ENCODE assay signal across 2 cellular contexts in the genomic region with DNA sequence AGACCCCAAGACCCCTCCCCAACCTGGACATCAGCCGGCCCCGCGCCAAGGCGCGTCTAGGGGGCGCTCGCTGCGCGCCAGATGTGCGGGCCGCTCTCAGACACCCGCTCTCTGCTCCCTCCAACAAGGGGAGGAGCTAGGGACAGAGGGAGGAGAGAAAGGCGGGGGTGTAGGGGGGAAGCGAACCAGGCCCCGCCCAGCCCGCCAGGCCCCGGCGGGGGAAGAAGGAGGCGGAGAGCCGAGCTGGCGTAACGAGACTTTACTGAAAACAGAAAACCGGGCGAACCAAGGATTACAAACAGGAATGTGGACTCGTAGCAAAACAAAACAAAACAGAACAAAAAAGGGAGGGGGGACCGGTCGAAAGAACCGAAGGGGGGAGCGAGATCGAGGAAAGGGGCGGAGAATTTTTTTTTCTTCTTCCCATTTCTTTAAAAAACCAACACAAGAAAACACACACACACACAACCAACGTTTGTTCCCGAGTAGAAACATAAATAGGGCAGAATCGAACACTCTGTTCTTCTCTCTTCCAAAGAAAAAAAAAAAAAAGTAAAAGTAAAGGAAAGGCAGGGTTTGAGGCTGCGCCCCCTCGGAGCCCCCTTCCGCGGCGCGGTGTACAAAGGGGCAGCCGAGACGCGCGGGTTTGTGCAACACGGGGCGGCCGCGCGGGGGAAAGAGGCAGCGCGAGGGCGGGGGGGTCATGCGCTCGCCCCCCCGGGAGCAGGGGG.
TF ChIP-seq lines count a peak whose summit lies in the region.

No MANE protein-coding gene starts in this region.

TF ChIP-seq in HCT116, 20 proteins besides CTCF, POLR2A, EP300 and RAD21:
- TF ChIP-seq SRF (IDR thresholded peaks at IDR 0.05; ENCODE audit: low read depth) (no peak), EZH2phosphoT487 (IDR thresholded peaks at IDR 0.05; ENCODE audit: borderline replicate concordance) (no peak), TCF7L2 (IDR thresholded peaks at IDR 0.05; ENCODE audit: borderline replicate concordance, extremely low read depth, insufficient read depth, insufficient read length) (peak; percentile 33), ELF1 (IDR thresholded peaks at IDR 0.05; ENCODE audit: borderline replicate concordance, low read depth) (no peak), JUND (IDR thresholded peaks at IDR 0.05) (peak; percentile 30; the same call in 1 of the 2 replicates), YY1 (IDR thresholded peaks at IDR 0.05; ENCODE audit: extremely low read depth, insufficient replicate concordance, low read depth, low read length) (peak; percentile 54), ZNF274 (IDR thresholded peaks at IDR 0.05; ENCODE audit: low read depth, low read length) (no peak), SP1 (IDR thresholded peaks at IDR 0.05; ENCODE audit: low read depth) (peak; percentile 54), SIN3A (IDR thresholded peaks at IDR 0.05; ENCODE audit: low read depth) (peak; percentile 71; the same call in 1 of the 2 replicates), EGR1 (IDR thresholded peaks at IDR 0.05; ENCODE audit: low read depth) (peak; percentile 93), CBX3 (IDR thresholded peaks at IDR 0.05; ENCODE audit: low read depth) (peak; percentile 32; the same call in 1 of the 2 replicates), POLR2AphosphoS5 (IDR thresholded peaks at IDR 0.05; ENCODE audit: low read depth, low read length) (peak; percentile 55), FOSL1 (IDR thresholded peaks at IDR 0.05; ENCODE audit: low read depth) (no peak)
- TF ChIP-seq, protein P1, sequence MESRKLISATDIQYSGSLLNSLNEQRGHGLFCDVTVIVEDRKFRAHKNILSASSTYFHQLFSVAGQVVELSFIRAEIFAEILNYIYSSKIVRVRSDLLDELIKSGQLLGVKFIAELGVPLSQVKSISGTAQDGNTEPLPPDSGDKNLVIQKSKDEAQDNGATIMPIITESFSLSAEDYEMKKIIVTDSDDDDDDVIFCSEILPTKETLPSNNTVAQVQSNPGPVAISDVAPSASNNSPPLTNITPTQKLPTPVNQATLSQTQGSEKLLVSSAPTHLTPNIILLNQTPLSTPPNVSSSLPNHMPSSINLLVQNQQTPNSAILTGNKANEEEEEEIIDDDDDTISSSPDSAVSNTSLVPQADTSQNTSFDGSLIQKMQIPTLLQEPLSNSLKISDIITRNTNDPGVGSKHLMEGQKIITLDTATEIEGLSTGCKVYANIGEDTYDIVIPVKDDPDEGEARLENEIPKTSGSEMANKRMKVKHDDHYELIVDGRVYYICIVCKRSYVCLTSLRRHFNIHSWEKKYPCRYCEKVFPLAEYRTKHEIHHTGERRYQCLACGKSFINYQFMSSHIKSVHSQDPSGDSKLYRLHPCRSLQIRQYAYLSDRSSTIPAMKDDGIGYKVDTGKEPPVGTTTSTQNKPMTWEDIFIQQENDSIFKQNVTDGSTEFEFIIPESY (IDR thresholded peaks at IDR 0.05; ENCODE audit: extremely low read depth, insufficient replicate concordance, low read length): peak; percentile 25
- TF ChIP-seq, protein P2, sequence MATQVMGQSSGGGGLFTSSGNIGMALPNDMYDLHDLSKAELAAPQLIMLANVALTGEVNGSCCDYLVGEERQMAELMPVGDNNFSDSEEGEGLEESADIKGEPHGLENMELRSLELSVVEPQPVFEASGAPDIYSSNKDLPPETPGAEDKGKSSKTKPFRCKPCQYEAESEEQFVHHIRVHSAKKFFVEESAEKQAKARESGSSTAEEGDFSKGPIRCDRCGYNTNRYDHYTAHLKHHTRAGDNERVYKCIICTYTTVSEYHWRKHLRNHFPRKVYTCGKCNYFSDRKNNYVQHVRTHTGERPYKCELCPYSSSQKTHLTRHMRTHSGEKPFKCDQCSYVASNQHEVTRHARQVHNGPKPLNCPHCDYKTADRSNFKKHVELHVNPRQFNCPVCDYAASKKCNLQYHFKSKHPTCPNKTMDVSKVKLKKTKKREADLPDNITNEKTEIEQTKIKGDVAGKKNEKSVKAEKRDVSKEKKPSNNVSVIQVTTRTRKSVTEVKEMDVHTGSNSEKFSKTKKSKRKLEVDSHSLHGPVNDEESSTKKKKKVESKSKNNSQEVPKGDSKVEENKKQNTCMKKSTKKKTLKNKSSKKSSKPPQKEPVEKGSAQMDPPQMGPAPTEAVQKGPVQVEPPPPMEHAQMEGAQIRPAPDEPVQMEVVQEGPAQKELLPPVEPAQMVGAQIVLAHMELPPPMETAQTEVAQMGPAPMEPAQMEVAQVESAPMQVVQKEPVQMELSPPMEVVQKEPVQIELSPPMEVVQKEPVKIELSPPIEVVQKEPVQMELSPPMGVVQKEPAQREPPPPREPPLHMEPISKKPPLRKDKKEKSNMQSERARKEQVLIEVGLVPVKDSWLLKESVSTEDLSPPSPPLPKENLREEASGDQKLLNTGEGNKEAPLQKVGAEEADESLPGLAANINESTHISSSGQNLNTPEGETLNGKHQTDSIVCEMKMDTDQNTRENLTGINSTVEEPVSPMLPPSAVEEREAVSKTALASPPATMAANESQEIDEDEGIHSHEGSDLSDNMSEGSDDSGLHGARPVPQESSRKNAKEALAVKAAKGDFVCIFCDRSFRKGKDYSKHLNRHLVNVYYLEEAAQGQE (IDR thresholded peaks at IDR 0.05; ENCODE audit: low read depth): no peak

TF ChIP-seq in GM12878, 131 proteins besides CTCF, POLR2A, EP300 and RAD21 (continues in another document):
- TF ChIP-seq GATAD2B (conservative IDR thresholded peaks at IDR 0.05; ENCODE audit: low read depth) (no peak; the same call in 1 of the 2 replicates), RFX5 (IDR thresholded peaks at IDR 0.05; ENCODE audit: low read depth, low read length) (no peak), SMARCA5 (IDR thresholded peaks at IDR 0.05) (peak; percentile 95), NR2F1 (conservative IDR thresholded peaks at IDR 0.05) (peak; percentile 32; the same call in 1 of the 2 replicates), JUNB (IDR thresholded peaks at IDR 0.05) (no peak), CREM (IDR thresholded peaks at IDR 0.05; ENCODE audit: low read depth) (0 out of 2 replicates have a peak, but pooled peaks have one; percentile 45), POLR2AphosphoS2 (IDR thresholded peaks at IDR 0.05; ENCODE audit: low read depth, low read length) (peak; percentile 12; the same call in 1 of the 2 replicates), STAT3 (IDR thresholded peaks at IDR 0.05; ENCODE audit: low read depth, low read length) (no peak), WRNIP1 (IDR thresholded peaks at IDR 0.05; ENCODE audit: borderline replicate concordance, low read depth, low read length) (no peak), TBL1XR1 (IDR thresholded peaks at IDR 0.05; ENCODE audit: low read depth, low read length) (peak; percentile 35), CBX3 (IDR thresholded peaks at IDR 0.05; ENCODE audit: borderline replicate concordance, low read depth) (no peak), STAT1 (conservative IDR thresholded peaks at IDR 0.05) (0 out of 2 replicates have a peak, but pooled peaks have one; percentile 16), NFIC (IDR thresholded peaks at IDR 0.05; ENCODE audit: low read depth, low read length) (0 out of 2 replicates have a peak, but pooled peaks have one; percentile 35), MEF2B (IDR thresholded peaks at IDR 0.05; ENCODE audit: partially characterized antibody, poor library complexity, severe bottlenecking) (no peak), RAD51 (IDR thresholded peaks at IDR 0.05) (peak; percentile 38; the same call in 1 of the 2 replicates), SUZ12 (IDR thresholded peaks at IDR 0.05; ENCODE audit: unreplicated experiment) (no peak), HDGF (IDR thresholded peaks at IDR 0.05) (peak; percentile 79; the same call in 1 of the 2 replicates), PML (IDR thresholded peaks at IDR 0.05; ENCODE audit: low read length) (peak; percentile 60), ZNF217 (IDR thresholded peaks at IDR 0.05) (no peak), ZNF274 (IDR thresholded peaks at IDR 0.05; ENCODE audit: insufficient read depth, insufficient read length) (no peak), KDM1A (IDR thresholded peaks at IDR 0.05; ENCODE audit: borderline replicate concordance) (no peak), TAF1 (IDR thresholded peaks at IDR 0.05; ENCODE audit: borderline replicate concordance, low read depth, low read length) (peak; percentile 66), SP1 (IDR thresholded peaks at IDR 0.05; ENCODE audit: low read depth, low read length) (peak; percentile 41), ZBED1 (IDR thresholded peaks at IDR 0.05; ENCODE audit: borderline replicate concordance) (no peak), SMAD1 (IDR thresholded peaks at IDR 0.05; ENCODE audit: low read depth, partially characterized antibody) (peak; percentile 96), IKZF1 (conservative IDR thresholded peaks at IDR 0.05) (no peak), TCF3 (IDR thresholded peaks at IDR 0.05; ENCODE audit: borderline replicate concordance, insufficient read depth, low read depth, low read length) (peak; percentile 80), ATF7 (IDR thresholded peaks at IDR 0.05; ENCODE audit: low read depth) (peak; percentile 76), BMI1 (IDR thresholded peaks at IDR 0.05; ENCODE audit: borderline replicate concordance) (no peak; the same call in 1 of the 2 replicates), EED (IDR thresholded peaks at IDR 0.05; ENCODE audit: low read depth) (peak; percentile 14; the same call in 1 of the 2 replicates), NBN (IDR thresholded peaks at IDR 0.05) (peak; percentile 94), IKZF2 (IDR thresholded peaks at IDR 0.05) (peak in 1 of 2 experiments; percentile 68; a peak in 2 of 4 replicates), BHLHE40 (IDR thresholded peaks at IDR 0.05; ENCODE audit: borderline replicate concordance in 1 of 2, low read depth in 2 of 2, low read length in 1 of 2) (peak; percentile 46 to 48; a peak in 1 of 4 replicates), PAX5 (IDR thresholded peaks at IDR 0.05; ENCODE audit: borderline replicate concordance, low read depth, low read length) (0 out of 2 replicates have a peak, but pooled peaks have one; percentile 46), EGR1 (IDR thresholded peaks at IDR 0.05; ENCODE audit: borderline replicate concordance in 1 of 2, low read depth in 2 of 2, low read length in 2 of 2) (peak in 1 of 2 experiments; percentile 94; a peak in 2 of 3 replicates), ZNF207 (IDR thresholded peaks at IDR 0.05; ENCODE audit: borderline replicate concordance) (peak; percentile 58; the same call in 1 of the 2 replicates), IRF4 (IDR thresholded peaks at IDR 0.05; ENCODE audit: low read depth, low read length) (no peak)
- TF ChIP-seq, protein P3, sequence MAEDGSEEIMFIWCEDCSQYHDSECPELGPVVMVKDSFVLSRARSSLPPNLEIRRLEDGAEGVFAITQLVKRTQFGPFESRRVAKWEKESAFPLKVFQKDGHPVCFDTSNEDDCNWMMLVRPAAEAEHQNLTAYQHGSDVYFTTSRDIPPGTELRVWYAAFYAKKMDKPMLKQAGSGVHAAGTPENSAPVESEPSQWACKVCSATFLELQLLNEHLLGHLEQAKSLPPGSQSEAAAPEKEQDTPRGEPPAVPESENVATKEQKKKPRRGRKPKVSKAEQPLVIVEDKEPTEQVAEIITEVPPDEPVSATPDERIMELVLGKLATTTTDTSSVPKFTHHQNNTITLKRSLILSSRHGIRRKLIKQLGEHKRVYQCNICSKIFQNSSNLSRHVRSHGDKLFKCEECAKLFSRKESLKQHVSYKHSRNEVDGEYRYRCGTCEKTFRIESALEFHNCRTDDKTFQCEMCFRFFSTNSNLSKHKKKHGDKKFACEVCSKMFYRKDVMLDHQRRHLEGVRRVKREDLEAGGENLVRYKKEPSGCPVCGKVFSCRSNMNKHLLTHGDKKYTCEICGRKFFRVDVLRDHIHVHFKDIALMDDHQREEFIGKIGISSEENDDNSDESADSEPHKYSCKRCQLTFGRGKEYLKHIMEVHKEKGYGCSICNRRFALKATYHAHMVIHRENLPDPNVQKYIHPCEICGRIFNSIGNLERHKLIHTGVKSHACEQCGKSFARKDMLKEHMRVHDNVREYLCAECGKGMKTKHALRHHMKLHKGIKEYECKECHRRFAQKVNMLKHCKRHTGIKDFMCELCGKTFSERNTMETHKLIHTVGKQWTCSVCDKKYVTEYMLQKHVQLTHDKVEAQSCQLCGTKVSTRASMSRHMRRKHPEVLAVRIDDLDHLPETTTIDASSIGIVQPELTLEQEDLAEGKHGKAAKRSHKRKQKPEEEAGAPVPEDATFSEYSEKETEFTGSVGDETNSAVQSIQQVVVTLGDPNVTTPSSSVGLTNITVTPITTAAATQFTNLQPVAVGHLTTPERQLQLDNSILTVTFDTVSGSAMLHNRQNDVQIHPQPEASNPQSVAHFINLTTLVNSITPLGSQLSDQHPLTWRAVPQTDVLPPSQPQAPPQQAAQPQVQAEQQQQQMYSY (CRISPR knock-in tag; IDR thresholded peaks at IDR 0.05): no peak
- TF ChIP-seq, protein P4, sequence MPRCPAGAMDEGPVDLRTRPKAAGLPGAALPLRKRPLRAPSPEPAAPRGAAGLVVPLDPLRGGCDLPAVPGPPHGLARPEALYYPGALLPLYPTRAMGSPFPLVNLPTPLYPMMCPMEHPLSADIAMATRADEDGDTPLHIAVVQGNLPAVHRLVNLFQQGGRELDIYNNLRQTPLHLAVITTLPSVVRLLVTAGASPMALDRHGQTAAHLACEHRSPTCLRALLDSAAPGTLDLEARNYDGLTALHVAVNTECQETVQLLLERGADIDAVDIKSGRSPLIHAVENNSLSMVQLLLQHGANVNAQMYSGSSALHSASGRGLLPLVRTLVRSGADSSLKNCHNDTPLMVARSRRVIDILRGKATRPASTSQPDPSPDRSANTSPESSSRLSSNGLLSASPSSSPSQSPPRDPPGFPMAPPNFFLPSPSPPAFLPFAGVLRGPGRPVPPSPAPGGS (IDR thresholded peaks at IDR 0.05; ENCODE audit: borderline replicate concordance, insufficient read depth, low read depth, low read length, poor library complexity, severe bottlenecking): peak; percentile 22
- TF ChIP-seq, protein P1 (IDR thresholded peaks at IDR 0.05): no peak
- TF ChIP-seq, protein P5, sequence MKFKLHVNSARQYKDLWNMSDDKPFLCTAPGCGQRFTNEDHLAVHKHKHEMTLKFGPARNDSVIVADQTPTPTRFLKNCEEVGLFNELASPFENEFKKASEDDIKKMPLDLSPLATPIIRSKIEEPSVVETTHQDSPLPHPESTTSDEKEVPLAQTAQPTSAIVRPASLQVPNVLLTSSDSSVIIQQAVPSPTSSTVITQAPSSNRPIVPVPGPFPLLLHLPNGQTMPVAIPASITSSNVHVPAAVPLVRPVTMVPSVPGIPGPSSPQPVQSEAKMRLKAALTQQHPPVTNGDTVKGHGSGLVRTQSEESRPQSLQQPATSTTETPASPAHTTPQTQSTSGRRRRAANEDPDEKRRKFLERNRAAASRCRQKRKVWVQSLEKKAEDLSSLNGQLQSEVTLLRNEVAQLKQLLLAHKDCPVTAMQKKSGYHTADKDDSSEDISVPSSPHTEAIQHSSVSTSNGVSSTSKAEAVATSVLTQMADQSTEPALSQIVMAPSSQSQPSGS (IDR thresholded peaks at IDR 0.05; ENCODE audit: low read length): 0 out of 2 replicates have a peak, but pooled peaks have one; percentile 38
